18 cellular contexts compared by ENCODE assay signal in the genomic region with DNA sequence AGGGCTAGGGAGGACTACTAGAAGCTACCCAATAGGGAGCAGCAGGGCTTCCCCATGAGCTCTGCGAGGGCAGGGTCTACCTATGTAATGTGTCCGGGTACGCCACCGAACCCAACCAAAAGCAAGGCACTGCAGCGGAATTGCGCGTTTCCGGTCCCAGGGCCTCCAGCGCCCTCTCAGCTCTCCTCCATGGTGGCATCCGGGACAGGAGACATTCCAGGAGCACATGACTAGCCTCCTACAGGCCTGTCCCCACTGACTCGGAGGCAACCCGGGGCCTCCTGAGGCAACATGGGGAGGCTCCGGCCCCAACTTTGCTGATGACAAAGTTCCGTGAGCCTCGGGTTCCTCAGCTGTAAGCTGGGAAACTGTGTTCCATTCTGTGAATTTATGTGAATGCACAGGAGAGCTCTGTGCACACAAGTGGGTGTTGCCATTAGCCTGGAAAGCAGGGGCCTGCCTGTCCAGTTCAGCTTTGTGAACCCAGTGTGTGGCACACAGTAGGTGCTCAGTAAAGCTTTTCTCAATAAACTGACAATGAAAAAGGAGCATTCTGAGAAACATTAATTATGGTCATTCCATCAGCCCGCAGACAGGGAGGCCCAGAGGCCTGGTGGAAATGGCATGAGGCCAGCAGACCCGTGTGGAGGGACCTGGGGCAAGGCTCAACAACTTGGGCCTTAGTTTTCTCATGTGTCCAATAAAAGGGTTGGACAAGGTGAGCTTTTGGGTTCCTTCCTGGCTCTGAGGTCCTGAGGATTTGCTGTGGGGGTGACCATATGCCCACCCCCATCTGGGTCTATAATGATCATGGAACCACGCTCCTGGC. TPM values are rescaled to one million over a fixed set of nuclear protein-coding genes. Genes with fewer than 3 reads are reported as not detected.
DNase-seq lines count a peak whose midpoint lies in the region; TF ChIP-seq lines count a peak whose summit lies in the region.
"Had no signal": no experiment of that assay in that cellular context is flagged by ENCODE, and none has a peak within 500 bp of the region (broad histone marks: within the 10 kb centered on the region; RNA-seq: fewer than 3 reads in every experiment).

No MANE protein-coding gene starts in this region.

- H3K36me3 Mint-ChIP-seq in activated naive CD4-positive, alpha-beta T cell treated with anti-CD3 and anti-CD28 coated beads, Interleukin-2, amount 10 ng/mL, durations not matched to agents 7 days and 5 days, result no peaks in the 10 kb centered on the region
- no peaks in the 10 kb centered on the region for H3K36me3 Mint-ChIP-seq in activated naive CD4-positive, alpha-beta T cell treated with anti-CD3 and anti-CD28 coated beads for 36 hours (ENCODE audit: low read depth)
- H3K36me3 Mint-ChIP-seq: activated naive CD8-positive, alpha-beta T cell; type B pancreatic cell had no signal

- no peaks in the 10 kb centered on the region for H3F3A ChIP-seq in MM.1S (ENCODE audit: insufficient read depth, low read length)

- TF ChIP-seq EP300 in transverse colon (IDR thresholded peaks at IDR 0.05; ENCODE audit: low read depth), result no peak

- WGBS in neuronal stem cell (ENCODE audit: extremely low coverage in 2 of 2, insufficient read length in 2 of 2, insufficient replicate concordance in 1 of 2), 2 donors, result no CpG with 5 or more reads among the region's 18 CpGs
- WGBS in transverse colon (ENCODE audit: low coverage in 1 of 2), 2 donors, result 86 to 91% methylated on average over 1 to 18 of the region's 18 CpGs

- H2AFZ ChIP-seq in neuronal stem cell (ENCODE audit: low read length) (no peak overlapping the region), MM.1S (ENCODE audit: low read length) (no peak overlapping the region)

- no peak overlapping the region for H4K8ac ChIP-seq in neuronal stem cell (ENCODE audit: low read depth, low read length)

- H3K36me3 ChIP-seq in neuronal stem cell (replicated peaks in 1 of 2; ENCODE audit: control insufficient read depth in 2 of 2, insufficient read depth in 2 of 2, low read length in 2 of 2) (no peaks in the 10 kb centered on the region), transverse colon (no peaks in the 10 kb centered on the region), MM.1S (replicated peaks; ENCODE audit: insufficient read depth, low read length) (no peaks in the 10 kb centered on the region), BE2C (no peaks in the 10 kb centered on the region)

- no peak for TF ChIP-seq POLR2A in transverse colon (IDR thresholded peaks at IDR 0.05)

- no peaks in the 10 kb centered on the region for H3K79me2 ChIP-seq in MM.1S (ENCODE audit: low read length)

- H4K20me1 ChIP-seq in MM.1S (ENCODE audit: insufficient read depth, low read length), result no peaks in the 10 kb centered on the region

- no peak overlapping the region for H3K4me3 ChIP-seq in neuronal stem cell (ENCODE audit: low read length in 2 of 2)
- H3K4me3 ChIP-seq in transverse colon, result no peak overlapping the region
- no peak overlapping the region for H3K4me3 ChIP-seq in MM.1S (ENCODE audit: low read length)
- H3K4me3 ChIP-seq in BE2C (ENCODE audit: low read depth, low read length), result no peak overlapping the region

- H3K9me3 ChIP-seq in neuronal stem cell (replicated peaks in 1 of 2; ENCODE audit: control insufficient read depth in 2 of 2, insufficient read depth in 1 of 2, low read depth in 1 of 2, low read length in 2 of 2) (peaks cover 0 to 3% of the 10 kb centered on the region in 2 donors), transverse colon (no peaks in the 10 kb centered on the region), MM.1S (replicated peaks; ENCODE audit: insufficient read depth, low read length) (no peaks in the 10 kb centered on the region), BE2C (no peaks in the 10 kb centered on the region)

- peak overlapping the region; percentile 43 for H2BK12ac ChIP-seq in neuronal stem cell (ENCODE audit: low read length)

- H2BK15ac ChIP-seq in neuronal stem cell (ENCODE audit: low read length), result no peak overlapping the region

- peak overlapping the region; percentile 73 for H2AK5ac ChIP-seq in neuronal stem cell (ENCODE audit: low read depth, low read length)

- H3K4ac ChIP-seq in neuronal stem cell (ENCODE audit: low read length), result no peak overlapping the region

- H3K9me3 Mint-ChIP-seq in activated naive CD4-positive, alpha-beta T cell treated with anti-CD3 and anti-CD28 coated beads, Interleukin-2, amount 10 ng/mL, durations not matched to agents 7 days and 5 days, result no peaks in the 10 kb centered on the region
- no peaks in the 10 kb centered on the region for H3K9me3 Mint-ChIP-seq in activated naive CD4-positive, alpha-beta T cell treated with anti-CD3 and anti-CD28 coated beads for 36 hours
- H3K9me3 Mint-ChIP-seq: T-helper 2 cell treated with Interferon-gamma antibody and Interleukin-4, amounts not matched to agents 5 μg/mL and 100 μg/mL, for 36 hours; type B pancreatic cell had no signal

- in situ Hi-C loops in transverse colon (cut with MboI; ENCODE audit: low pct_ligation_motif_present in 1 of 4, low pct_unique_long_range_greater_than_20kb in 1 of 4, low sequenced_read_pairs in 3 of 4), result no loop called here

- no peak for TF ChIP-seq CTCF in transverse colon (IDR thresholded peaks at IDR 0.05)
- no peak for TF ChIP-seq CTCF in MM.1S (IDR thresholded peaks at IDR 0.05; ENCODE audit: low read length)
- TF ChIP-seq CTCF in BE2C (IDR thresholded peaks at IDR 0.05; ENCODE audit: low read depth, low read length), result no peak

- H3K27me3 ChIP-seq in neuronal stem cell (ENCODE audit: control insufficient read depth in 3 of 3, insufficient read depth in 3 of 3, low read depth in 1 of 3, low read length in 3 of 3) (peaks cover 0 to 7% (median 4%) of the 10 kb centered on the region in 3 experiments), transverse colon (peaks cover 15% of the 10 kb centered on the region), MM.1S (replicated peaks; ENCODE audit: insufficient read depth, low read length) (no peaks in the 10 kb centered on the region), BE2C (no peaks in the 10 kb centered on the region)

- peaks cover 52% of the 10 kb centered on the region for H3K27me3 Mint-ChIP-seq in activated naive CD4-positive, alpha-beta T cell treated with anti-CD3 and anti-CD28 coated beads, Interleukin-2, amount 10 ng/mL, durations not matched to agents 7 days and 5 days
- peaks cover 19% of the 10 kb centered on the region for H3K27me3 Mint-ChIP-seq in activated naive CD4-positive, alpha-beta T cell treated with anti-CD3 and anti-CD28 coated beads for 36 hours (ENCODE audit: low read depth)

- peaks cover 2% of the 10 kb centered on the region for H3K4me1 Mint-ChIP-seq in activated naive CD4-positive, alpha-beta T cell treated with anti-CD3 and anti-CD28 coated beads, Interleukin-2, amount 10 ng/mL, durations not matched to agents 7 days and 5 days
- H3K4me1 Mint-ChIP-seq in activated naive CD4-positive, alpha-beta T cell treated with anti-CD3 and anti-CD28 coated beads for 36 hours (ENCODE audit: low read depth), result peaks cover 2% of the 10 kb centered on the region

- H3K9me2 ChIP-seq in MM.1S (replicated peaks; ENCODE audit: insufficient read depth, low read length), result no peaks in the 10 kb centered on the region

- no peak overlapping the region for H3K18ac ChIP-seq in neuronal stem cell (ENCODE audit: low read length)

- H3K27ac Mint-ChIP-seq in activated naive CD4-positive, alpha-beta T cell treated with anti-CD3 and anti-CD28 coated beads, Interleukin-2, amount 10 ng/mL, durations not matched to agents 7 days and 5 days, result no peak overlapping the region
- H3K27ac Mint-ChIP-seq in activated naive CD4-positive, alpha-beta T cell treated with anti-CD3 and anti-CD28 coated beads for 36 hours, result no peak overlapping the region
- H3K27ac Mint-ChIP-seq: activated naive CD8-positive, alpha-beta T cell; T-helper 2 cell treated with Interferon-gamma antibody and Interleukin-4, amounts not matched to agents 5 μg/mL and 100 μg/mL, for 36 hours; type B pancreatic cell had no signal

- H4K91ac ChIP-seq in neuronal stem cell (ENCODE audit: low read depth, low read length, poor library complexity), result no peak overlapping the region

- intact Hi-C loops in activated naive CD4-positive, alpha-beta T cell treated with anti-CD3 and anti-CD28 coated beads for 36 hours (cut with micrococcal nuclease), result no loop called here
- intact Hi-C loops in transverse colon (cut with DNase I; ENCODE audit: low total_unique reads), result no loop called here

- H3K27ac ChIP-seq in neuronal stem cell (replicated peaks; ENCODE audit: low read length), result no peak overlapping the region
- peak overlapping the region in 3 of 4 donors; percentile 39 to 60 (median 42) for H3K27ac ChIP-seq in transverse colon
- no peak overlapping the region for H3K27ac ChIP-seq in MM.1S (ENCODE audit: low read length)
- H3K27ac ChIP-seq: KMS-11 had no signal

- H3K4me2 ChIP-seq in neuronal stem cell (ENCODE audit: insufficient read depth, low read length, poor library complexity, severe bottlenecking) (no peak overlapping the region), MM.1S (ENCODE audit: low read depth, low read length) (no peak overlapping the region)
- H3K4me2 ChIP-seq: KMS-11 had no signal

- no peaks in the 10 kb centered on the region for H3K79me1 ChIP-seq in neuronal stem cell (ENCODE audit: low read depth, low read length)

- DNase-seq in activated naive CD4-positive, alpha-beta T cell treated with anti-CD3 and anti-CD28 coated beads, Interleukin-2, amount 10 ng/mL, durations not matched to agents 7 days and 5 days, result peak; percentile 13
- DNase-seq in activated naive CD4-positive, alpha-beta T cell treated with anti-CD3 and anti-CD28 coated beads for 36 hours, result no peak
- peak; percentile 26 for DNase-seq in cerebellar cortex (ENCODE audit: low spot score)
- DNase-seq in neuronal stem cell (ENCODE audit: low spot score), result no peak
- peak; percentile 6 for DNase-seq in transverse colon
- DNase-seq in MM.1S, result no peak
- DNase-seq in BE2C, result no peak
- no peak for DNase-seq in NCI-H146 (lab: John Stamatoyannopoulos, UW)
- DNase-seq: activated CD4-positive, alpha-beta T cell treated with anti-CD3 and anti-CD28 coated beads for 48 hours; activated T-cell treated with anti-CD3 and anti-CD28 coated beads for 4 hours; effector CD8-positive, alpha-beta T cell; NCI-H1092 had no signal

- no peak overlapping the region for H3K4me3 Mint-ChIP-seq in activated naive CD4-positive, alpha-beta T cell treated with anti-CD3 and anti-CD28 coated beads, Interleukin-2, amount 10 ng/mL, durations not matched to agents 7 days and 5 days
- no peak overlapping the region for H3K4me3 Mint-ChIP-seq in activated naive CD4-positive, alpha-beta T cell treated with anti-CD3 and anti-CD28 coated beads for 36 hours
- H3K4me3 Mint-ChIP-seq: activated naive CD8-positive, alpha-beta T cell; T-helper 2 cell treated with Interferon-gamma antibody and Interleukin-4, amounts not matched to agents 5 μg/mL and 100 μg/mL, for 36 hours; type B pancreatic cell had no signal

- H3K4me1 ChIP-seq in neuronal stem cell (ENCODE audit: control insufficient read depth in 2 of 2, insufficient read depth in 1 of 2, low read depth in 1 of 2, low read length in 2 of 2) (no peaks in the 10 kb centered on the region), transverse colon (peaks cover 4 to 17% (median 13%) of the 10 kb centered on the region in 4 donors), MM.1S (ENCODE audit: low read length) (no peaks in the 10 kb centered on the region), BE2C (no peaks in the 10 kb centered on the region; the same call in 1 of the 2 replicates)

- no peak overlapping the region for H3K14ac ChIP-seq in neuronal stem cell (ENCODE audit: low read length)

- CTCF ChIA-PET in activated naive CD4-positive, alpha-beta T cell treated with anti-CD3 and anti-CD28 coated beads, Interleukin-2, amount 10 ng/mL, durations not matched to agents 7 days and 5 days (lab: Charles Lee), result interaction anchor here (0.6 to 1.5 kb wide), 3 partner anchors 22 to 59 kb away, joined by 3 read pairs; no protein-coding TSS in a partner anchor
- CTCF ChIA-PET in activated naive CD4-positive, alpha-beta T cell treated with anti-CD3 and anti-CD28 coated beads for 36 hours (lab: Charles Lee), result interaction anchor here (1.5 kb wide), 1 partner anchor 21 kb away, joined by 3 read pairs; no protein-coding TSS in a partner anchor

- H2BK120ac ChIP-seq in neuronal stem cell (ENCODE audit: low read depth, low read length), result no peak overlapping the region

- H2BK5ac ChIP-seq in neuronal stem cell (ENCODE audit: low read length), result no peak overlapping the region

- H3K9ac ChIP-seq in neuronal stem cell (ENCODE audit: low read depth, low read length, poor library complexity) (no peak overlapping the region), MM.1S (ENCODE audit: low read length) (no peak overlapping the region)
- H3K9ac ChIP-seq: KMS-11 had no signal

- H3K23ac ChIP-seq in neuronal stem cell (ENCODE audit: low read depth, low read length, poor library complexity), result no peak overlapping the region

RNA-seq across cellular contexts. Expression of a gene that starts 50.3 kb away (rescaled TPM):
- not detected for total RNA-seq in activated naive CD4-positive, alpha-beta T cell treated with anti-CD3 and anti-CD28 coated beads for 36 hours
- 0.81 TPM for polyA plus RNA-seq in neuronal stem cell (2013, experiment 1 of 2)
- 0.80 TPM for polyA plus RNA-seq in neuronal stem cell (2013, experiment 2 of 2)
- total RNA-seq in transverse colon, result 10 to 100 TPM in 1 of 4 donors, 1 to 10 TPM in 3; 2.2 to 20.9 (median 4.0) TPM
- polyA plus RNA-seq in BE2C (2012; ENCODE audit: insufficient read depth, insufficient read length, low read depth), result not detected
- total RNA-seq: bronchial epithelial cell, kidney epithelial cell had no signal

Comparison
In these comparisons a context has a peak if more than half of its experiments do, and no peak if none do; other contexts are left out.
1. DNase-seq: peak in activated naive CD4-positive, alpha-beta T cell treated with anti-CD3 and anti-CD28 coated beads, Interleukin-2, amount 10 ng/mL, durations not matched to agents 7 days and 5 days (single experiment), cerebellar cortex (single experiment) and transverse colon (single experiment); none in activated naive CD4-positive, alpha-beta T cell treated with anti-CD3 and anti-CD28 coated beads for 36 hours (single experiment), neuronal stem cell (single experiment), MM.1S (single experiment), BE2C (single experiment) and NCI-H146 (single experiment).
2. H3K27ac ChIP-seq: peak in transverse colon (3 of 4); none in neuronal stem cell (single experiment) and MM.1S (single experiment).